Comparison of ENCODE assay signal across 8 cellular contexts in the genomic region with DNA sequence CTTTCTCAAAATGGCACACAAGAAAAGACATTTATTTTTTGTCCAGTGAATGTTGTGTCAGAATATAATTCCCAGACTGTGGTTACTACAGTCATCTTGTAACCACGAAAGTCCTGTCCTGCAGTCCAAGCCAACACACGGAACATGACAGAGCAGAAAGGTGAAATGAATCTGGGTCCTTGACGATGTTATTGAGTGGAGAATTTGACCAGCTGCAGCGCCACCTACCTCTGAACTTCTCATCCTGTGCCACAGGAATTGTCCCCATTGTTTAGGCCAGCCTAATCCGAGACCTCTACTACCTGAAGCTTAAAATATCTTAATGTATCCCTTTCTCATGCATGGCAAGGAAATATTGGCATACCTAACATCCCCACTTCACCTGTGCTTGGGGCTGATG.
DNase-seq lines count a peak whose midpoint lies in the region; ATAC-seq, FAIRE-seq and TF ChIP-seq lines count a peak whose summit lies in the region.

No MANE protein-coding gene starts in this region.

- DNase-seq in A172 (ENCODE audit: low spot score) (peak; percentile 1), GM19239 (ENCODE audit: insufficient read length, low spot score) (peak; percentile 4), NCI-H510A treated with DMSO at 0.1 percent for 48 hours (lab: John Stamatoyannopoulos, UW) (peak; percentile 23), epithelial cell of esophagus (ENCODE audit: low read depth) (peak; percentile 24), OCI-M2 (lab: John Stamatoyannopoulos, UW; ENCODE audit: unreplicated experiment) (no peak), HPDE6-E6E7 (ENCODE audit: extremely low spot score) (no peak)

- TF ChIP-seq CTCF in epithelial cell of esophagus (IDR thresholded peaks at IDR 0.05; ENCODE audit: insufficient read depth, low read depth, low read length, missing control alignments): peak; percentile 7

- ATAC-seq in HG03460 (IDR thresholded peaks at IDR 0.05; ENCODE audit: unreplicated experiment) (no peak), GM21723 (IDR thresholded peaks at IDR 0.05; ENCODE audit: unreplicated experiment) (no peak)

- no peak for FAIRE-seq in GM19239 (lab: Jason Lieb, UNC)

- no peak overlapping the region for H3K4me3 ChIP-seq in epithelial cell of esophagus (ENCODE audit: low read length)

Comparison
In these comparisons a context has a peak if more than half of its experiments do, and no peak if none do; other contexts are left out.
1. DNase-seq: peak in A172 (single experiment), GM19239 (single experiment), NCI-H510A treated with DMSO at 0.1 percent for 48 hours (single experiment) and epithelial cell of esophagus (single experiment); none in OCI-M2 (single experiment) and HPDE6-E6E7 (single experiment).